1 cellular context compared by ENCODE assay signal in the genomic region with DNA sequence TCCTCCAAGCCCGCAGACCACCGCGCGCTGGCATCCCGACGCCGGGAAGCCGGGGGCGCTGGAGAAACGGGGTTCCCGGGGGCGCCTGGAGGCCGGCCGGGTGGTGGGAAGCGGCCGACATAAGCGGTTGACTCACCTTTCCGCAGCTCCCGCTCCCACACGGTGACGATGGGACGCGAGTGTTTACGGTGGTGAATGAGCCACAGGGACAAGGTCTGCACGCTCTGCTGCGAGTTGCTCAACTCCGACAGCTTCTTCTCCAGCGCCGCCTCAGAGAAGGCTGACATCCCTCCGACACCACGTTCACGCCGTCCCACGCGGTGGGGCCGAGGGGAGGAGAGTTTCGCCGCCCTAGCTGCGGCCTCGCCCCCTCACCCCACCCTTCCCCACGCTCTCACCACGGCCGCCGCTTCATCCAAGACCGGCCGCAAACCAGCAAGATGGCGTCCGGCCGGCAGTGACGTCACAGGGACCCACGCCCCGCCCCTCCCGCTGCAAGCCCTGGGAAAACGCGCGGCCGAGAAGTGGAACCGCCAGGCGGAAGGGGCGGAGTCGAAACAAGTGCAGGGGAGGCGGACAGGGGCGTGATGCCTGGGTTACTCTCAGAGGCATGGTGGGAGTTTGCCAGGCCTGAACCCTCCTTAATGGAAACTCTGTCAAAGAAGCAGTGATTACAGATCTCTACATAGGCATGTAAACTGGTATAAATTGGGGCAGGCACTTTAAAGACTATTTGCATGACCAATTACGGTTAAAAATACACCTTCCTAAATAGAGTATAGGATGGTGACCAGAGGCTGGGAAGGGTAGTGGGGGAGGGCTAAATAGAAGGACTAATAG.
TF ChIP-seq lines count a peak whose summit lies in the region.

Gene RPRD1A (minus strand): TSS at position 442 of the 840 bp plus-strand sequence. CDS start 155 bp downstream, at position 287.

TF ChIP-seq in HepG2, 621 proteins besides CTCF, POLR2A, EP300 and RAD21 (continued from another document and continues in another):
- TF ChIP-seq MIXL1 (CRISPR knock-in tag; IDR thresholded peaks at IDR 0.05), result no peak
- no peak for TF ChIP-seq ZNF326 (CRISPR knock-in tag; IDR thresholded peaks at IDR 0.05; ENCODE audit: borderline replicate concordance)
- no peak for TF ChIP-seq HIC2 (CRISPR knock-in tag; IDR thresholded peaks at IDR 0.05; ENCODE audit: low read depth)
- no peak for TF ChIP-seq NR2F2 (IDR thresholded peaks at IDR 0.05; ENCODE audit: borderline replicate concordance, low read depth)
- no peak; the same call in 1 of the 2 replicates for TF ChIP-seq CBX5 (CRISPR knock-in tag; IDR thresholded peaks at IDR 0.05; ENCODE audit: borderline replicate concordance)
- no peak for TF ChIP-seq RBM22 (optimal IDR thresholded peaks at IDR 0.05; ENCODE audit: low read length)
- TF ChIP-seq ONECUT2 (CRISPR knock-in tag; IDR thresholded peaks at IDR 0.05), result no peak
- TF ChIP-seq, protein P1, sequence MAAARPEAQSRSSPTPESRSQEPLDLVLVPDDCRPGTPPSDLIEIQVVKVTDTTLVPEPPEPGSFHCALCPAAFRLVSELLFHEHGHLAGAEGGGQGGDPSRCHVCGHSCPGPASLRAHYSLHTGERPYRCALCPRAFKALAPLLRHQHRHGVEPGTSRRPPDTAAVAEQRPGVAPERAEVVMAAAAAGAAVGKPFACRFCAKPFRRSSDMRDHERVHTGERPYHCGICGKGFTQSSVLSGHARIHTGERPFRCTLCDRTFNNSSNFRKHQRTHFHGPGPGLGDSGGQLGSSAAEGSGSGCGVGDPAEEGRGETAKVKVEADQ (CRISPR knock-in tag; IDR thresholded peaks at IDR 0.05; ENCODE audit: borderline replicate concordance), result no peak; the same call in 1 of the 2 replicates
- peak; percentile 97 for TF ChIP-seq ZFX (CRISPR knock-in tag; IDR thresholded peaks at IDR 0.05; ENCODE audit: low read depth)
- TF ChIP-seq, protein P2, sequence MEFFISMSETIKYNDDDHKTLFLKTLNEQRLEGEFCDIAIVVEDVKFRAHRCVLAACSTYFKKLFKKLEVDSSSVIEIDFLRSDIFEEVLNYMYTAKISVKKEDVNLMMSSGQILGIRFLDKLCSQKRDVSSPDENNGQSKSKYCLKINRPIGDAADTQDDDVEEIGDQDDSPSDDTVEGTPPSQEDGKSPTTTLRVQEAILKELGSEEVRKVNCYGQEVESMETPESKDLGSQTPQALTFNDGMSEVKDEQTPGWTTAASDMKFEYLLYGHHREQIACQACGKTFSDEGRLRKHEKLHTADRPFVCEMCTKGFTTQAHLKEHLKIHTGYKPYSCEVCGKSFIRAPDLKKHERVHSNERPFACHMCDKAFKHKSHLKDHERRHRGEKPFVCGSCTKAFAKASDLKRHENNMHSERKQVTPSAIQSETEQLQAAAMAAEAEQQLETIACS (CRISPR knock-in tag; IDR thresholded peaks at IDR 0.05), result no peak
- no peak for TF ChIP-seq ZNF569 (CRISPR knock-in tag; IDR thresholded peaks at IDR 0.05; ENCODE audit: borderline replicate concordance)
- no peak for TF ChIP-seq PCBP2 (optimal IDR thresholded peaks at IDR 0.05; ENCODE audit: low read depth, low read length, poor library complexity, severe bottlenecking)
- no peak for TF ChIP-seq TCF7L2 (IDR thresholded peaks at IDR 0.05; ENCODE audit: low read depth, low read length)
- TF ChIP-seq ATF7-NPFF (CRISPR knock-in tag; IDR thresholded peaks at IDR 0.05; ENCODE audit: low read depth), result peak; percentile 60
- TF ChIP-seq, protein P3, sequence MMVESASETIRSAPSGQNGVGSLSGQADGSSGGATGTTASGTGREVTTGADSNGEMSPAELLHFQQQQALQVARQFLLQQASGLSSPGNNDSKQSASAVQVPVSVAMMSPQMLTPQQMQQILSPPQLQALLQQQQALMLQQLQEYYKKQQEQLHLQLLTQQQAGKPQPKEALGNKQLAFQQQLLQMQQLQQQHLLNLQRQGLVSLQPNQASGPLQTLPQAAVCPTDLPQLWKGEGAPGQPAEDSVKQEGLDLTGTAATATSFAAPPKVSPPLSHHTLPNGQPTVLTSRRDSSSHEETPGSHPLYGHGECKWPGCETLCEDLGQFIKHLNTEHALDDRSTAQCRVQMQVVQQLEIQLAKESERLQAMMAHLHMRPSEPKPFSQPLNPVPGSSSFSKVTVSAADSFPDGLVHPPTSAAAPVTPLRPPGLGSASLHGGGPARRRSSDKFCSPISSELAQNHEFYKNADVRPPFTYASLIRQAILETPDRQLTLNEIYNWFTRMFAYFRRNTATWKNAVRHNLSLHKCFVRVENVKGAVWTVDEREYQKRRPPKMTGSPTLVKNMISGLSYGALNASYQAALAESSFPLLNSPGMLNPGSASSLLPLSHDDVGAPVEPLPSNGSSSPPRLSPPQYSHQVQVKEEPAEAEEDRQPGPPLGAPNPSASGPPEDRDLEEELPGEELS (CRISPR knock-in tag; IDR thresholded peaks at IDR 0.05), result peak; percentile 47
- TF ChIP-seq KMT2B (CRISPR knock-in tag; IDR thresholded peaks at IDR 0.05), result peak; percentile 96
- TF ChIP-seq FOXK1 (CRISPR knock-in tag; IDR thresholded peaks at IDR 0.05; ENCODE audit: borderline replicate concordance, low read depth), result 0 out of 2 replicates have a peak, but pooled peaks have one; percentile 46
- no peak for TF ChIP-seq REL (CRISPR knock-in tag; conservative IDR thresholded peaks at IDR 0.05)
- peak; percentile 53 for TF ChIP-seq ZNF331 (CRISPR knock-in tag; IDR thresholded peaks at IDR 0.05)
- TF ChIP-seq MBD4 (IDR thresholded peaks at IDR 0.05; ENCODE audit: borderline replicate concordance, low read length), result no peak
- 0 out of 2 replicates have a peak, but pooled peaks have one; percentile 34 for TF ChIP-seq EEA1 (CRISPR knock-in tag; IDR thresholded peaks at IDR 0.05; ENCODE audit: borderline replicate concordance)
- TF ChIP-seq TFAP4 (IDR thresholded peaks at IDR 0.05; ENCODE audit: borderline replicate concordance, low read depth), result no peak; the same call in 1 of the 2 replicates
- TF ChIP-seq CREM (IDR thresholded peaks at IDR 0.05), result peak; percentile 93
- no peak; the same call in 1 of the 2 replicates for TF ChIP-seq CREM (CRISPR knock-in tag; IDR thresholded peaks at IDR 0.05)
- TF ChIP-seq ZBTB26 (CRISPR knock-in tag; IDR thresholded peaks at IDR 0.05; ENCODE audit: borderline replicate concordance), result peak; percentile 79; the same call in 1 of the 2 replicates
- TF ChIP-seq, protein P4, sequence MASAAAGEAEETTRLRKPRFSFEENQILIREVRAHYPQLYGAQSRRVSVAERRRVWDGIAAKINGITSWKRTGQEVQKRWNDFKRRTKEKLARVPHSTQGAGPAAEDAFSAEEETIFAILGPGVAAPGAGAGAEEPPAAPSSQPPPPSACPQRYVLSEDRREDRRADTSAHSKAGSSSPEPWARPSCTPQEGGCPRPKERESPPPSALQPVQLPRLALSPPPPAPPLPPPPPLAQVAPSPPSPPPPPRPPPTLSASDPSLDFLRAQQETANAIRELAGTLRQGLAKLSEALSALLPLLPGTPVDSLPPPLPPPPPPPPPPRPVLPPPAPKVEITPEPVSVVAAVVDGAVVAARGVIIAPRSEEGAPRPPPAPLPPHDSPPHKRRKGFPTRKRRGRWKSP (CRISPR knock-in tag; IDR thresholded peaks at IDR 0.05), result 0 out of 2 replicates have a peak, but pooled peaks have one; percentile 59
- TF ChIP-seq TOPORS (CRISPR knock-in tag; IDR thresholded peaks at IDR 0.05), result no peak
- no peak for TF ChIP-seq KDM6A (CRISPR knock-in tag; IDR thresholded peaks at IDR 0.05; ENCODE audit: low read depth)
- TF ChIP-seq ZFP90 (CRISPR knock-in tag; IDR thresholded peaks at IDR 0.05; ENCODE audit: borderline replicate concordance), result 0 out of 2 replicates have a peak, but pooled peaks have one; percentile 63
- TF ChIP-seq ETS1 (CRISPR knock-in tag; IDR thresholded peaks at IDR 0.05), result no peak
- 0 out of 2 replicates have a peak, but pooled peaks have one; percentile 56 for TF ChIP-seq ZBTB10 (CRISPR knock-in tag; IDR thresholded peaks at IDR 0.05; ENCODE audit: borderline replicate concordance)
- TF ChIP-seq IRF2 (CRISPR knock-in tag; IDR thresholded peaks at IDR 0.05), result 0 out of 2 replicates have a peak, but pooled peaks have one; percentile 37
- TF ChIP-seq CHCHD3 (CRISPR knock-in tag; IDR thresholded peaks at IDR 0.05), result no peak; the same call in 1 of the 2 replicates
- peak; percentile 69 for TF ChIP-seq CEBPG (CRISPR knock-in tag; IDR thresholded peaks at IDR 0.05)
- no peak; the same call in 1 of the 2 replicates for TF ChIP-seq BCL6 (CRISPR knock-in tag; IDR thresholded peaks at IDR 0.05)
- no peak for TF ChIP-seq ZNF629 (CRISPR knock-in tag; conservative IDR thresholded peaks at IDR 0.05)
- no peak for TF ChIP-seq ZNF75D (CRISPR knock-in tag; IDR thresholded peaks at IDR 0.05; ENCODE audit: borderline replicate concordance)
- no peak for TF ChIP-seq TP53 (CRISPR knock-in tag; conservative IDR thresholded peaks at IDR 0.05)
- no peak for TF ChIP-seq ZFP37 (CRISPR knock-in tag; IDR thresholded peaks at IDR 0.05; ENCODE audit: borderline replicate concordance)
- TF ChIP-seq JARID2 (CRISPR knock-in tag; IDR thresholded peaks at IDR 0.05; ENCODE audit: insufficient replicate concordance), result no peak
- no peak for TF ChIP-seq HHEX (CRISPR knock-in tag; IDR thresholded peaks at IDR 0.05)
- peak; percentile 63 for TF ChIP-seq MXD4 (CRISPR knock-in tag; IDR thresholded peaks at IDR 0.05)
- no peak for TF ChIP-seq NPAS2 (CRISPR knock-in tag; IDR thresholded peaks at IDR 0.05; ENCODE audit: borderline replicate concordance)
- TF ChIP-seq, protein P5, sequence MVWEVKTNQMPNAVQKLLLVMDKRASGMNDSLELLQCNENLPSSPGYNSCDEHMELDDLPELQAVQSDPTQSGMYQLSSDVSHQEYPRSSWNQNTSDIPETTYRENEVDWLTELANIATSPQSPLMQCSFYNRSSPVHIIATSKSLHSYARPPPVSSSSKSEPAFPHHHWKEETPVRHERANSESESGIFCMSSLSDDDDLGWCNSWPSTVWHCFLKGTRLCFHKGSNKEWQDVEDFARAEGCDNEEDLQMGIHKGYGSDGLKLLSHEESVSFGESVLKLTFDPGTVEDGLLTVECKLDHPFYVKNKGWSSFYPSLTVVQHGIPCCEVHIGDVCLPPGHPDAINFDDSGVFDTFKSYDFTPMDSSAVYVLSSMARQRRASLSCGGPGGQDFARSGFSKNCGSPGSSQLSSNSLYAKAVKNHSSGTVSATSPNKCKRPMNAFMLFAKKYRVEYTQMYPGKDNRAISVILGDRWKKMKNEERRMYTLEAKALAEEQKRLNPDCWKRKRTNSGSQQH (CRISPR knock-in tag; IDR thresholded peaks at IDR 0.05; ENCODE audit: low read depth), result peak; percentile 77; the same call in 1 of the 2 replicates
- no peak; the same call in 1 of the 2 replicates for TF ChIP-seq GFI1 (CRISPR knock-in tag; IDR thresholded peaks at IDR 0.05; ENCODE audit: borderline replicate concordance)
- no peak for TF ChIP-seq KLF6 (CRISPR knock-in tag; IDR thresholded peaks at IDR 0.05)
